23 cellular contexts compared by ENCODE assay signal in the genomic region with DNA sequence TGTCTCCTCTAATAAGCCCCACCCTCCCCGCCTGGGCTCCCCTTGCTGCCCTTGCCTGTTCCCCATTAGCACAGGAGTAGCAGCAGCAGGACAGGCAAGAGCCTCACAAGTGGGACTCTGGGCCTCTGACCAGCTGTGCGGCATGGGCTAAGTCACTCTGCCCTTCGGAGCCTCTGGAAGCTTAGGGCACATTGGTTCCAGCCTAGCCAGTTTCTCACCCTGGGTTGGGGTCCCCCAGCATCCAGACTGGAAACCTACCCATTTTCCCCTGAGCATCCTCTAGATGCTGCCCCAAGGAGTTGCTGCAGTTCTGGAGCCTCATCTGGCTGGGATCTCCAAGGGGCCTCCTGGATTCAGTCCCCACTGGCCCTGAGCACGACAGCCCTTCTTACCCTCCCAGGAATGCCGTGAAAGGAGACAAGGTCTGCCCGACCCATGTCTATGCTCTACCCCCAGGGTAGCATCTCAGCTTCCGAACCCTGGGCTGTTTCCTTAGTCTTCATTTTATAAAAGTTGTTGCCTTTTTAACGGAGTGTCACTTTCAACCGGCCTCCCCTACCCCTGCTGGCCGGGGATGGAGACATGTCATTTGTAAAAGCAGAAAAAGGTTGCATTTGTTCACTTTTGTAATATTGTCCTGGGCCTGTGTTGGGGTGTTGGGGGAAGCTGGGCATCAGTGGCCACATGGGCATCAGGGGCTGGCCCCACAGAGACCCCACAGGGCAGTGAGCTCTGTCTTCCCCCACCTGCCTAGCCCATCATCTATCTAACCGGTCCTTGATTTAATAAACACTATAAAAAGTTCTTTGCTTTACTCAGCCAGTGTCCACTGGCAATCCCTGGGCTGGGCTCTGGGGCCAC. TPM values are rescaled to one million over a fixed set of nuclear protein-coding genes. Genes with fewer than 3 reads are reported as not detected.
A peak's percentile ranks its signal among the peaks of the same experiment; 100 is the strongest.
DNase-seq lines count a peak whose midpoint lies in the region; ATAC-seq, FAIRE-seq and TF ChIP-seq lines count a peak whose summit lies in the region.
"Had no signal": no experiment of that assay in that cellular context is flagged by ENCODE, and none has a peak within 500 bp of the region (broad histone marks: within the 10 kb centered on the region; RNA-seq: fewer than 3 reads in every experiment).

No MANE protein-coding gene starts in this region.

- H3K27ac Mint-ChIP-seq in nephron progenitor cell: peak overlapping the region; percentile 49
- H3K27ac Mint-ChIP-seq: activated naive CD4-positive, alpha-beta T cell treated with anti-CD3 and anti-CD28 coated beads for 36 hours had no signal

- H3K9ac ChIP-seq in liver (ENCODE audit: low read depth in 1 of 2, low read length in 2 of 2) (no peak overlapping the region), HepG2 (ENCODE audit: insufficient read depth, low read depth, low read length) (no peak overlapping the region), colonic mucosa (ENCODE audit: low read depth in 2 of 2, low read length in 2 of 2) (no peak overlapping the region)

- no peaks in the 10 kb centered on the region for H3K27me3 ChIP-seq in liver (ENCODE audit: control insufficient read depth in 4 of 4, insufficient read depth in 4 of 4, low read length in 3 of 4)
- no peaks in the 10 kb centered on the region for H3K27me3 ChIP-seq in HepG2 (ENCODE audit: control insufficient read depth in 1 of 2, insufficient read depth in 2 of 2, low read length in 2 of 2)
- H3K27me3 ChIP-seq in colonic mucosa: no peaks in the 10 kb centered on the region
- no peaks in the 10 kb centered on the region for H3K27me3 ChIP-seq in vagina
- H3K27me3 ChIP-seq: left lung had no signal

- TF ChIP-seq POLR2A in HepG2 (IDR thresholded peaks at IDR 0.05; ENCODE audit: insufficient read depth in 1 of 2, low read depth in 2 of 2, low read length in 2 of 2) (no peak), vagina (IDR thresholded peaks at IDR 0.05) (no peak)

- ATAC-seq in HepG2: no peak
- ATAC-seq: left lung had no signal

- BruUV-seq in HepG2 (replicated peaks; lab: Mats Ljungman, UMichigan): no TSS peak

- no peak overlapping the region for H3K4me2 ChIP-seq in HepG2 (ENCODE audit: low read depth, low read length)

- in situ Hi-C loops in HepG2 (cut with HindIII; ENCODE audit: extremely low pct_ligation_motif_present, low pct_unique_long_range_greater_than_20kb): loop anchor here (10.0 kb wide), 1 partner anchor 53 kb away; no protein-coding TSS in a partner anchor

- intact Hi-C loops in HepG2 (cut with micrococcal nuclease; ENCODE audit: unreplicated experiment): loop anchor here (2.0 kb wide), 1 partner anchor 13 kb away; no protein-coding TSS in a partner anchor
- intact Hi-C loops in colonic mucosa (cut with DNase I): no loop called here
- intact Hi-C loops in vagina (cut with DNase I): loop anchor here (5.0 kb wide), 1 partner anchor 65 kb away; no protein-coding TSS in a partner anchor

- H3K27me3 Mint-ChIP-seq in nephron progenitor cell (ENCODE audit: low read depth, poor library complexity): peaks cover 8% of the 10 kb centered on the region
- H3K27me3 Mint-ChIP-seq: CD4-positive, alpha-beta memory T cell had no signal

- H3K36me3 Mint-ChIP-seq in nephron progenitor cell (ENCODE audit: low read depth): peaks cover 9% of the 10 kb centered on the region
- H3K36me3 Mint-ChIP-seq: CD4-positive, alpha-beta memory T cell had no signal

- no peak for TF ChIP-seq EP300 in HepG2 (IDR thresholded peaks at IDR 0.05; ENCODE audit: low read depth in 2 of 2, low read length in 2 of 2)
- no peak for TF ChIP-seq EP300 in HepG2 (CRISPR knock-in tag; IDR thresholded peaks at IDR 0.05; ENCODE audit: borderline replicate concordance)

- peaks cover 7% of the 10 kb centered on the region for H3K9me3 Mint-ChIP-seq in nephron progenitor cell
- H3K9me3 Mint-ChIP-seq: activated naive CD4-positive, alpha-beta T cell treated with anti-CD3 and anti-CD28 coated beads for 36 hours; CD4-positive, alpha-beta memory T cell had no signal

- no peak overlapping the region for H3K4me3 Mint-ChIP-seq in nephron progenitor cell
- H3K4me3 Mint-ChIP-seq: activated naive CD4-positive, alpha-beta T cell treated with anti-CD3 and anti-CD28 coated beads for 36 hours had no signal

- FAIRE-seq in HepG2 (lab: Jason Lieb, UNC): no peak
- FAIRE-seq: astrocyte, GM19239 had no signal

- 94% methylated on average over 11 of the region's 11 CpGs for WGBS in liver
- whole genome bisulfite sequencing in HepG2 (ENCODE audit: low lambda C conversion rate): over 99% methylated on average over 10 of the region's 11 CpGs

- H3K4me1 Mint-ChIP-seq in nephron progenitor cell: peaks cover 79% of the 10 kb centered on the region

- POLR2A ChIA-PET in HepG2 (lab: Yijun Ruan, JAX): interaction anchor here (0.9 to 2.0 kb wide), 3 partner anchors 28 to 64 kb away, joined by 3 to 5 read pairs (median 5); no protein-coding TSS in a partner anchor

- H3K4me1 ChIP-seq in liver (ENCODE audit: control insufficient read depth in 4 of 4, insufficient read depth in 4 of 4, low read length in 3 of 4) (peaks cover 6 to 93% (median 75%) of the 10 kb centered on the region in 4 donors), HepG2 (ENCODE audit: insufficient read depth, low read length) (peaks cover 70% of the 10 kb centered on the region), colonic mucosa (peaks cover 5% of the 10 kb centered on the region), vagina (peaks cover 99% of the 10 kb centered on the region)

- H4K20me1 ChIP-seq in HepG2 (ENCODE audit: insufficient read depth, low read length): peaks cover 23% of the 10 kb centered on the region; the same call in 1 of the 2 replicates

- CTCF ChIA-PET in HepG2 (lab: Yijun Ruan, JAX; ENCODE audit: low intra/inter-chr PET ratio, low total read pairs): no interaction called here

- peaks cover 30% of the 10 kb centered on the region for H3K79me2 ChIP-seq in HepG2 (ENCODE audit: insufficient read depth, low read length)

- DNase-seq in HepG2 (ENCODE audit: low spot score) (no peak), colonic mucosa (peak; percentile 18), nephron progenitor cell (no peak), vagina (ENCODE audit: extremely low spot score in 2 of 2) (peak; percentile 87 to 89), GOT3 (lab: John Stamatoyannopoulos, UW) (no peak), Kasumi-1 (lab: John Stamatoyannopoulos, UW) (no peak), UCSD-AML1 (lab: John Stamatoyannopoulos, UW; ENCODE audit: unreplicated experiment) (no peak)
- DNase-seq: activated naive CD4-positive, alpha-beta T cell treated with anti-CD3 and anti-CD28 coated beads for 36 hours; CD4-positive, alpha-beta memory T cell; DMS53; effector memory CD4-positive, alpha-beta T cell; GF-D8; KBM-7; left lung; mucosa of descending colon; NCI-H1694 treated with DMSO at 0.1 percent for 48 hours; NCI-H748 treated with DMSO at 0.1 percent for 48 hours; SIG-M5; WERI-Rb-1 had no signal

- H3K36me3 ChIP-seq in liver (ENCODE audit: control insufficient read depth in 4 of 4, insufficient read depth in 3 of 4, low read depth in 1 of 4, low read length in 3 of 4): peaks cover 3 to 18% (median 9%) of the 10 kb centered on the region in 4 donors
- H3K36me3 ChIP-seq in HepG2 (replicated peaks in 1 of 2; ENCODE audit: control insufficient read depth in 1 of 2, insufficient read depth in 2 of 2, low read length in 2 of 2): peaks cover 0 to 27% of the 10 kb centered on the region in 2 experiments; a peak in 3 of 5 replicates
- H3K36me3 ChIP-seq in colonic mucosa: no peaks in the 10 kb centered on the region
- peaks cover 0 to 19% of the 10 kb centered on the region in 2 donors for H3K36me3 ChIP-seq in vagina
- H3K36me3 ChIP-seq: neutrophil had no signal

- no peak overlapping the region for H2AFZ ChIP-seq in HepG2 (ENCODE audit: low read length)

- no peak overlapping the region for H3K4me3 ChIP-seq in liver (ENCODE audit: low read depth in 1 of 3, low read length in 3 of 3)
- H3K4me3 ChIP-seq in HepG2 (replicated peaks in 1 of 3; ENCODE audit: insufficient read depth in 1 of 3, low read depth in 2 of 3, low read length in 3 of 3): no peak overlapping the region
- H3K4me3 ChIP-seq in colonic mucosa: no peak overlapping the region
- H3K4me3 ChIP-seq in vagina: no peak overlapping the region
- H3K4me3 ChIP-seq: left lung, mucosa of descending colon had no signal

- TF ChIP-seq CTCF in liver (IDR thresholded peaks at IDR 0.05; ENCODE audit: low read depth, low read length, missing input control): no peak
- TF ChIP-seq CTCF in HepG2 (CRISPR knock-in tag; IDR thresholded peaks at IDR 0.05): no peak
- no peak for TF ChIP-seq CTCF in colonic mucosa (IDR thresholded peaks at IDR 0.05)
- no peak for TF ChIP-seq CTCF in nephron progenitor cell (IDR thresholded peaks at IDR 0.05)
- TF ChIP-seq CTCF in vagina (IDR thresholded peaks at IDR 0.05): no peak

- H3K27ac ChIP-seq in liver (ENCODE audit: low read depth in 1 of 2, low read length in 2 of 2): peak overlapping the region in 1 of 2 donors; percentile 39
- H3K27ac ChIP-seq in HepG2 (ENCODE audit: extremely low read length, insufficient read depth, low read length): no peak overlapping the region
- H3K27ac ChIP-seq in colonic mucosa: no peak overlapping the region
- H3K27ac ChIP-seq in vagina: peak overlapping the region; percentile 84
- H3K27ac ChIP-seq: left lung, neutrophil, WERI-Rb-1 had no signal

- H3K9me3 ChIP-seq in liver (ENCODE audit: control insufficient read depth in 4 of 4, low read length in 3 of 4): no peaks in the 10 kb centered on the region
- no peaks in the 10 kb centered on the region for H3K9me3 ChIP-seq in HepG2 (ENCODE audit: low read length)
- no peaks in the 10 kb centered on the region for H3K9me3 ChIP-seq in colonic mucosa
- H3K9me3 ChIP-seq in vagina: no peaks in the 10 kb centered on the region
- H3K9me3 ChIP-seq: left lung, mucosa of descending colon, neutrophil had no signal

- TF ChIP-seq RAD21 in liver (IDR thresholded peaks at IDR 0.05) (no peak), HepG2 (CRISPR knock-in tag; IDR thresholded peaks at IDR 0.05) (no peak)

RNA-seq across cellular contexts. Expression of gene TSKU, which starts 14.4 kb away (rescaled TPM):
- total RNA-seq in liver (10 to 100 TPM in 1 of 2 donors, 1 to 10 TPM in 1; 3.3 to 33.7 TPM), HepG2 (2016; rRNA removed; fragmentation: Illumina TruSeq; extraction: Trizol) (11.9 and 21.4 TPM in 2 replicates), colonic mucosa (10 to 100 TPM; 39.6 to 41.3 TPM), vagina (144 TPM)
- polyA plus RNA-seq in liver (100 to 1,000 TPM in 1 of 2 donors, 10 to 100 TPM in 1; 58.3 to 492 TPM), HepG2 (2011; rRNA removed) (20.3 and 27.9 TPM in 2 replicates)
- 7.5 TPM in 2 replicates for total RNA-seq in HepG2 (2016; cell fraction: cytosol; rRNA removed; fragmentation: Illumina TruSeq; extraction: Trizol; ENCODE audit: low read depth)
- 10.8 and 20.0 TPM in 2 replicates for total RNA-seq in HepG2 (2016; cell fraction: insoluble cytoplasmic fraction; rRNA removed; fragmentation: Illumina TruSeq; extraction: Trizol)
- total RNA-seq in HepG2 (2016; cell fraction: membrane; rRNA removed; fragmentation: Illumina TruSeq; extraction: Trizol): 20.4 and 22.9 TPM in 2 replicates
- 19.5 and 22.7 TPM in 2 replicates for total RNA-seq in HepG2 (2016; cell fraction: nucleus; rRNA removed; fragmentation: Illumina TruSeq; extraction: Trizol)
- 17.7 and 23.1 TPM in 2 replicates for polyA plus RNA-seq in HepG2 (2011; cell fraction: cytosol; rRNA removed)
- polyA plus RNA-seq in HepG2 (2011; cell fraction: nucleus; rRNA removed): 18.1 and 21.0 TPM in 2 replicates
- polyA plus RNA-seq in HepG2 (2012): 12.6 and 19.6 TPM in 2 replicates
- 8.7 and 9.4 TPM in 2 replicates for polyA plus RNA-seq in HepG2 (2016; cell fraction: cytosol; fragmentation: Illumina TruSeq; extraction: Trizol; ENCODE audit: low read depth)
- polyA plus RNA-seq in HepG2 (2016; cell fraction: insoluble cytoplasmic fraction; fragmentation: Illumina TruSeq; extraction: Trizol; ENCODE audit: low read depth): 14.2 and 18.9 TPM in 2 replicates
- 23.1 and 23.6 TPM in 2 replicates for polyA plus RNA-seq in HepG2 (2016; cell fraction: membrane; fragmentation: Illumina TruSeq; extraction: Trizol; ENCODE audit: low read depth)
- 30.1 and 34.2 TPM in 2 replicates for polyA plus RNA-seq in HepG2 (2016; cell fraction: nucleus; fragmentation: Illumina TruSeq; extraction: Trizol; ENCODE audit: insufficient read depth, low read depth)
- 66.3 and 74.4 TPM in 2 replicates for polyA minus RNA-seq in HepG2 (2011; rRNA and poly(A)+ RNA removed; ENCODE audit: low replicate concordance)
- polyA minus RNA-seq in HepG2 (2011; cell fraction: cytosol; rRNA and poly(A)+ RNA removed): 16.7 and 18.5 TPM in 2 replicates
- polyA minus RNA-seq in HepG2 (2011; cell fraction: nucleus; rRNA and poly(A)+ RNA removed): 11.3 and 15.5 TPM in 2 replicates
- total RNA-seq: CD4-positive, alpha-beta memory T cell had no signal

Comparison
In these comparisons a context has a peak if more than half of its experiments do, and no peak if none do; other contexts are left out.
1. DNase-seq: peak in colonic mucosa (single experiment) and vagina (2 of 2); none in HepG2 (single experiment), nephron progenitor cell (single experiment), GOT3 (single experiment), Kasumi-1 (0 of 2) and UCSD-AML1 (single experiment).